ENCODE assay signal across 8 cellular contexts in the genomic region with DNA sequence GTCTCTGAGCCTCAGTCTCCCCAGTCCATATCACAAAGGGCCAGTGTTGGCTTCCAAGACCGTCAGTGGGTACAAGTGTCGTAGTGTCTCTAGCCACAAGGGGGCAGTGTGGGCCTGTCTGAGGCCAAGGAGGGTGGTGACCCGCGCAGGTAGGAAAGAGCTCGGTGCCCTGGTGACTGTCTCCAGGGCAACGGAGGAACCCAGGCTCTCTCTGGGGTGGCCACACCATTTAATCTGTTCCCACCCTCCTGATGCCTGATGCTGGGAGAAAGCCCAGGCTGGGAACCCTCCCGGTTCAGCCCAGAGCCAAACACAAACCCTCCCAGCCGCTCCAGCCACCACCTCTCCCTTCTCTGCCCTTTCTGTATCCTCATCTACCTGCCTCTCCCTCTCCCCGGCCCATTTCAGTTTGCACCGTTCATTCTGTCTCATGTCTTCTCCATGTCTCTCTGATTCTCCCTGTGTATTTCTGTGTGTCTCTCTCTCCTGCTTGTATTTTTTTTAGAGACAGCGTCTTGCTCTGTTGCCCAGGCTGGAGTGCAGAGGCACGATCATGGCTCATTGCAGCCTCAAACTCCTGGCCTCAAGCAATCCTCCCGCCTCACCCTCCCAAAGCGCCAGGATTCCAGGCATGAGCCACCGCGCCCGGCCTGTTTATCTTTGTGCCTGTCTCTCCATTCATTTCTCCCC.
A peak's percentile ranks its signal among the peaks of the same experiment; 100 is the strongest.
DNase-seq lines count a peak whose midpoint lies in the region; ATAC-seq, FAIRE-seq and TF ChIP-seq lines count a peak whose summit lies in the region.

No MANE protein-coding gene starts in this region.

- no peak for ATAC-seq in GM21367 (IDR thresholded peaks at IDR 0.05; ENCODE audit: unreplicated experiment)

- H3K27ac ChIP-seq in caudate nucleus (ENCODE audit: low read depth, low read length), result peak overlapping the region; percentile 28

- FAIRE-seq in H54 (lab: Jason Lieb, UNC), result peak; percentile 38

- DNase-seq in AG20443 (ENCODE audit: low spot score) (peak; percentile 81), H54 (ENCODE audit: insufficient read length, low spot score) (peak; percentile 69), NCI-H345 (lab: John Stamatoyannopoulos, UW) (peak; percentile 59), caudate nucleus (lab: John Stamatoyannopoulos, UW) (peak in 57 of 61 donors; percentile 3 to 90 (median 53)), kidney tubule cell (ENCODE audit: low spot score) (peak; percentile 72)
- peak; percentile 89 for DNase-seq in activated CD4-positive, CD25-positive, alpha-beta regulatory T cell treated with anti-CD3 and anti-CD28 coated beads, Interleukin-2, amount 50 U/mL, for 72 hours
- DNase-seq in stimulated activated CD4-positive, alpha-beta T cell treated with anti-CD3 and anti-CD28 coated beads, Interleukin-4, amount 100 ng/mL, for 24 hours, result peak; percentile 88

- no peak for TF ChIP-seq POLR2A in H54 (IDR thresholded peaks at IDR 0.05; ENCODE audit: low read depth, low read length)
